In the genomic region with DNA sequence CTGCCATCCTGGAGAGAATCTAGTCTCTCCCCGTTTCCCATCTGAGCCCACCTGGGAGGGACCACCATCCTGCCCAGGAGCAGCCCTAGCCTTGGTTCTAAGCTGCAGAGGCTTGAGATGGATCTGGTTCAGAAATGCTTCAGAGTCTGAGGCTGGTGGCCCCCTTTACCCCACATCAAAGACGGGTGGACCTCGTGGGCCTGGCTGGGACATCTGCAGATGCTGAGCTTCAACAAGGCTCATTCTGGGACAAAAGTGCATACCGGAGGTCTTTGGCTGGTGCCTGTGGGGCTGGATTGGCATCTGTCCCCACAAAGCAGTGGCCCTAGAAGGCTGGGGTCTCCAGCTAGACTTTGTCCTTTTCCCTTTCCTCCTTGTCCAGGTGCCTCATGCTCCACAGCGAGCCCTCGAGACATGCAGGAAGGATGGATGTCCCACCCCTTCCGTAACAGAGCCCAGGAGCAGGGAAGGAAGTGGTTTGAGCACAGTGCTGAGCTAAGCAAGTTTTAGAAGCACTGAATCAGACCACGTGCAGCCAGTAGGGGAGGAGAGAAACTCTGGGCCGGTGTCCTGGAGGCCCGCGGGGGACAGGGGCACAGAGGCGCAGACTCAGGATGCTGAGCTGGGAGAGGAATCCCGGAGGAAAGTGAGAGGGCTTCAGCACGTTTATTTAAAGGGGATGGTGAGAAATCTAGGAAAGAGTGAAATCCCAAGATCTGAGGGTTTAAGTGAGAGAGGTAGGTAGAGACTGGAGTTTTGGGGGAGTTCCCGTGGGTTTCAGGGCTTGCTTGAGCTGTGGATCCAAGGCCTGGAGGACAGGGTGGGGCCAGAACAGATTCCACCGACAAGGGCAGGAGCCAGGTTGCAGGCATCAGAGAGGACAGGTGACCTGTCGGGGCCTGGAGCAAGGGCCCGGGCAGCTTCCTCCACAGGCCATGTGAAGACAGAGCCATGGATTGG, we compare ENCODE assay signal across 1 cellular context.
TF ChIP-seq lines count a peak whose summit lies in the region.

No MANE protein-coding gene starts in this region.

TF ChIP-seq in WTC11, 78 proteins besides CTCF, POLR2A, EP300 and RAD21 (continued from another document):
- TF ChIP-seq, protein P1, sequence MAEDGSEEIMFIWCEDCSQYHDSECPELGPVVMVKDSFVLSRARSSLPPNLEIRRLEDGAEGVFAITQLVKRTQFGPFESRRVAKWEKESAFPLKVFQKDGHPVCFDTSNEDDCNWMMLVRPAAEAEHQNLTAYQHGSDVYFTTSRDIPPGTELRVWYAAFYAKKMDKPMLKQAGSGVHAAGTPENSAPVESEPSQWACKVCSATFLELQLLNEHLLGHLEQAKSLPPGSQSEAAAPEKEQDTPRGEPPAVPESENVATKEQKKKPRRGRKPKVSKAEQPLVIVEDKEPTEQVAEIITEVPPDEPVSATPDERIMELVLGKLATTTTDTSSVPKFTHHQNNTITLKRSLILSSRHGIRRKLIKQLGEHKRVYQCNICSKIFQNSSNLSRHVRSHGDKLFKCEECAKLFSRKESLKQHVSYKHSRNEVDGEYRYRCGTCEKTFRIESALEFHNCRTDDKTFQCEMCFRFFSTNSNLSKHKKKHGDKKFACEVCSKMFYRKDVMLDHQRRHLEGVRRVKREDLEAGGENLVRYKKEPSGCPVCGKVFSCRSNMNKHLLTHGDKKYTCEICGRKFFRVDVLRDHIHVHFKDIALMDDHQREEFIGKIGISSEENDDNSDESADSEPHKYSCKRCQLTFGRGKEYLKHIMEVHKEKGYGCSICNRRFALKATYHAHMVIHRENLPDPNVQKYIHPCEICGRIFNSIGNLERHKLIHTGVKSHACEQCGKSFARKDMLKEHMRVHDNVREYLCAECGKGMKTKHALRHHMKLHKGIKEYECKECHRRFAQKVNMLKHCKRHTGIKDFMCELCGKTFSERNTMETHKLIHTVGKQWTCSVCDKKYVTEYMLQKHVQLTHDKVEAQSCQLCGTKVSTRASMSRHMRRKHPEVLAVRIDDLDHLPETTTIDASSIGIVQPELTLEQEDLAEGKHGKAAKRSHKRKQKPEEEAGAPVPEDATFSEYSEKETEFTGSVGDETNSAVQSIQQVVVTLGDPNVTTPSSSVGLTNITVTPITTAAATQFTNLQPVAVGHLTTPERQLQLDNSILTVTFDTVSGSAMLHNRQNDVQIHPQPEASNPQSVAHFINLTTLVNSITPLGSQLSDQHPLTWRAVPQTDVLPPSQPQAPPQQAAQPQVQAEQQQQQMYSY (CRISPR knock-in tag; IDR thresholded peaks at IDR 0.05) = peak; percentile 36
- TF ChIP-seq JUN (CRISPR knock-in tag; IDR thresholded peaks at IDR 0.05) (no peak), NR3C1 (CRISPR knock-in tag; conservative IDR thresholded peaks at IDR 0.05; ENCODE audit: low read depth) (no peak), ATF3 (CRISPR knock-in tag; conservative IDR thresholded peaks at IDR 0.05) (no peak), EMX1 (CRISPR knock-in tag; IDR thresholded peaks at IDR 0.05) (no peak)
- TF ChIP-seq, protein P2, sequence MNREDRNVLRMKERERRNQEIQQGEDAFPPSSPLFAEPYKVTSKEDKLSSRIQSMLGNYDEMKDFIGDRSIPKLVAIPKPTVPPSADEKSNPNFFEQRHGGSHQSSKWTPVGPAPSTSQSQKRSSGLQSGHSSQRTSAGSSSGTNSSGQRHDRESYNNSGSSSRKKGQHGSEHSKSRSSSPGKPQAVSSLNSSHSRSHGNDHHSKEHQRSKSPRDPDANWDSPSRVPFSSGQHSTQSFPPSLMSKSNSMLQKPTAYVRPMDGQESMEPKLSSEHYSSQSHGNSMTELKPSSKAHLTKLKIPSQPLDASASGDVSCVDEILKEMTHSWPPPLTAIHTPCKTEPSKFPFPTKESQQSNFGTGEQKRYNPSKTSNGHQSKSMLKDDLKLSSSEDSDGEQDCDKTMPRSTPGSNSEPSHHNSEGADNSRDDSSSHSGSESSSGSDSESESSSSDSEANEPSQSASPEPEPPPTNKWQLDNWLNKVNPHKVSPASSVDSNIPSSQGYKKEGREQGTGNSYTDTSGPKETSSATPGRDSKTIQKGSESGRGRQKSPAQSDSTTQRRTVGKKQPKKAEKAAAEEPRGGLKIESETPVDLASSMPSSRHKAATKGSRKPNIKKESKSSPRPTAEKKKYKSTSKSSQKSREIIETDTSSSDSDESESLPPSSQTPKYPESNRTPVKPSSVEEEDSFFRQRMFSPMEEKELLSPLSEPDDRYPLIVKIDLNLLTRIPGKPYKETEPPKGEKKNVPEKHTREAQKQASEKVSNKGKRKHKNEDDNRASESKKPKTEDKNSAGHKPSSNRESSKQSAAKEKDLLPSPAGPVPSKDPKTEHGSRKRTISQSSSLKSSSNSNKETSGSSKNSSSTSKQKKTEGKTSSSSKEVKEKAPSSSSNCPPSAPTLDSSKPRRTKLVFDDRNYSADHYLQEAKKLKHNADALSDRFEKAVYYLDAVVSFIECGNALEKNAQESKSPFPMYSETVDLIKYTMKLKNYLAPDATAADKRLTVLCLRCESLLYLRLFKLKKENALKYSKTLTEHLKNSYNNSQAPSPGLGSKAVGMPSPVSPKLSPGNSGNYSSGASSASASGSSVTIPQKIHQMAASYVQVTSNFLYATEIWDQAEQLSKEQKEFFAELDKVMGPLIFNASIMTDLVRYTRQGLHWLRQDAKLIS (CRISPR knock-in tag; IDR thresholded peaks at IDR 0.05; ENCODE audit: borderline replicate concordance) = no peak
